In the genomic region with DNA sequence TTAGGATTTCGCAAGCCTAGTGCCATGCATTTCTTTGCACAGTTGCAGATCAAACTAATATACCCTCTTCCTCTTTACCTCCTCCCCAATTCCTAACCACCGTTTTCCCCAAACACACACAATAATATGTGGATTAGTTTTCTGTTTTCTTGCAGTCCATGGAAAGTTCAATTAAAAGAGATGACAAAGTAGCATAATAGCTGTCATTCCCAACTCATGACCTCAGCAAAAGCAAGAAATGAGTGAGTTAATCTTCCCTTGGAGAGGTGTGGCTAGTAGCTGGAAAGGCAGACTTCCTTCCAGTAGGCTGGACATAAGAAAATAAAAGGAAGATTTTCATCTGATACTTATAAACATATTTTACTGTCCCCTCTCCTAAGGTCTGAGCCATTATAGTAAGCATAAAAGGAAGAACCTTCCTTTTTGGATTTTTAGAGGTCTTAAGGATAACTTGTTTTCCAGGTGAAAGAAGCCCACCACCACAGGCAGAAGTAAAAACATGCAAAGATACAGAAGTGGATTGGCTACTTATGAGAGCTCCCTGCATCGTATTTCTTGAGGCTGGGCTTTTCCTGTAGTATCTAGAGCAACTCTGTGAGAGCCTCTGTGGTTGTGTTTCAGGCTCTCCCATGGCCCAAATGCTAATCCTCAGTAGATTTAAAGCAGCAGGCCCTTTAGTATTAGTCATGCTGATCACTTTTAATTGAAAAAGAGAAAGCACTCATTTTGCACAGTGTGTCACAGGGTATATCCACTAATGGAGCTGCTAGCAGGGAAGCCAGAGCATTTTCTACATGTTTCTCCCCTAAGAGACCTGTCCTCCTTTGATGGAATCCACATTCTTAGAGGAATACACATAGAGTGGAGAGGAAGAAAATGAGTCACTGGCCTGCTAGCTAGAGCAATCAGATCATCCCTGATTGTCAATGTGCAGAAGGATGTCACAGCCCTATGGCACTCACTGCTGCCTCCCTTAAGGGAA, we compare ENCODE assay signal across 12 cellular contexts.
DNase-seq lines count a peak whose midpoint lies in the region; FAIRE-seq lines count a peak whose summit lies in the region.
"Had no signal": no experiment of that assay in that cellular context is flagged by ENCODE, and none has a peak within 500 bp of the region (broad histone marks: within the 10 kb centered on the region; RNA-seq: fewer than 3 reads in every experiment).

No MANE protein-coding gene starts in this region.

- no peak overlapping the region for H3K4me3 ChIP-seq in H7 (ENCODE audit: insufficient read depth, low read depth, low read length)
- H3K4me3 ChIP-seq: suprapubic skin had no signal

- no peak for FAIRE-seq in RCC 7860 (lab: Jason Lieb, UNC)

- H3K36me3 ChIP-seq in H7 (replicated peaks; ENCODE audit: control insufficient read depth, insufficient read depth, low read length), result no peaks in the 10 kb centered on the region
- H3K36me3 ChIP-seq: suprapubic skin had no signal

- no peaks in the 10 kb centered on the region for H3K27me3 ChIP-seq in H7 (ENCODE audit: control insufficient read depth, insufficient read depth, low read length)
- H3K27me3 ChIP-seq: suprapubic skin had no signal

- DNase-seq in EL, result peak; percentile 83
- DNase-seq in RCC 7860 (ENCODE audit: low spot score), result peak; percentile 79
- DNase-seq in fibroblast of gingiva (ENCODE audit: low read depth), result peak; percentile 46
- DNase-seq in non-pigmented ciliary epithelial cell (ENCODE audit: low read depth), result peak; percentile 52
- no peak for DNase-seq in H7
- DNase-seq in activated effector memory CD4-positive, alpha-beta T cell treated with anti-CD3 and anti-CD28 coated beads, Interleukin-2, amount 50 U/mL, for 16 hours, result no peak
- no peak for DNase-seq in NCI-H146 (lab: John Stamatoyannopoulos, UW)
- DNase-seq in activated CD8-positive, alpha-beta memory T cell treated with anti-CD3 and anti-CD28 coated beads for 24 hours, result no peak
- DNase-seq: CD4-positive, alpha-beta T cell; NCI-H526; SHP77 had no signal

Comparison
In these comparisons a context has a peak if more than half of its experiments do, and no peak if none do; other contexts are left out.
1. DNase-seq: peak in EL (single experiment), RCC 7860 (single experiment), fibroblast of gingiva (single experiment) and non-pigmented ciliary epithelial cell (single experiment); none in H7 (single experiment), activated effector memory CD4-positive, alpha-beta T cell treated with anti-CD3 and anti-CD28 coated beads, Interleukin-2, amount 50 U/mL, for 16 hours (single experiment), NCI-H146 (single experiment) and activated CD8-positive, alpha-beta memory T cell treated with anti-CD3 and anti-CD28 coated beads for 24 hours (single experiment).